Comparison of ENCODE assay signal across 17 cellular contexts in genomic region chr12:132027636-132028035, GRCh38.
DNase-seq lines count a peak whose midpoint lies in the region; ATAC-seq and TF ChIP-seq lines count a peak whose summit lies in the region.
"Had no signal": no experiment of that assay in that cellular context is flagged by ENCODE, and none has a peak within 500 bp of the region (broad histone marks: within the 10 kb centered on the region; RNA-seq: fewer than 3 reads in every experiment).

No MANE protein-coding gene starts in this region.

- H3K36me3 ChIP-seq in mesenchymal stem cell (ENCODE audit: control insufficient read depth in 1 of 2, insufficient read depth in 2 of 2, low read depth in 1 of 2, low read length in 2 of 2): peaks cover 68 to 94% of the 10 kb centered on the region in 2 experiments

- H3K18ac ChIP-seq in mesenchymal stem cell (ENCODE audit: low read depth in 1 of 2, low read length in 2 of 2): no peak overlapping the region

- no peak overlapping the region for H2AK5ac ChIP-seq in mesenchymal stem cell (ENCODE audit: low read length, severe bottlenecking)

- H3K4ac ChIP-seq in mesenchymal stem cell (ENCODE audit: low read depth in 1 of 2, low read length in 2 of 2): no peak overlapping the region

- H3K4me3 ChIP-seq in fibroblast of pulmonary artery (replicated peaks; ENCODE audit: low read depth, low read length) (no peak overlapping the region), mesenchymal stem cell (ENCODE audit: insufficient read depth in 1 of 2, low read depth in 1 of 2, low read length in 2 of 2) (no peak overlapping the region)
- H3K4me3 ChIP-seq: A549 had no signal

- no peak overlapping the region for H2AFZ ChIP-seq in mesenchymal stem cell (ENCODE audit: low read depth, low read length)

- no peak overlapping the region for H3K9ac ChIP-seq in mesenchymal stem cell (ENCODE audit: low read length)

- no peaks in the 10 kb centered on the region for H3K9me3 ChIP-seq in mesenchymal stem cell (ENCODE audit: control insufficient read depth, low read length)
- H3K9me3 ChIP-seq: A549 had no signal

- no peak overlapping the region for H2BK12ac ChIP-seq in mesenchymal stem cell (ENCODE audit: low read length in 2 of 2)

- H4K91ac ChIP-seq in mesenchymal stem cell (ENCODE audit: low read length): no peak overlapping the region

- H3K27ac ChIP-seq in mesenchymal stem cell (ENCODE audit: low read length, poor library complexity, severe bottlenecking): no peak overlapping the region
- H3K27ac ChIP-seq: 22Rv1, A549, C4-2B had no signal

- no peak overlapping the region for H2BK15ac ChIP-seq in mesenchymal stem cell (ENCODE audit: low read depth, poor library complexity, severe bottlenecking)

- H3K27ac Mint-ChIP-seq in activated CD4-positive, alpha-beta T cell treated with anti-CD3 and anti-CD28 coated beads, Interleukin-2, amount 10 ng/mL, durations not matched to agents 7 days and 5 days: peak overlapping the region; percentile 31
- H3K27ac Mint-ChIP-seq in WTC11: 0 out of 2 replicates have a peak overlapping the region, but pooled peaks have one; percentile 29
- H3K27ac Mint-ChIP-seq: CD4-positive, alpha-beta T cell had no signal

- no peaks in the 10 kb centered on the region for H3K9me3 Mint-ChIP-seq in activated CD4-positive, alpha-beta T cell treated with anti-CD3 and anti-CD28 coated beads, Interleukin-2, amount 10 ng/mL, durations not matched to agents 7 days and 5 days
- H3K9me3 Mint-ChIP-seq in WTC11: no peaks in the 10 kb centered on the region
- H3K9me3 Mint-ChIP-seq: CD4-positive, alpha-beta T cell; H9 had no signal

- H3K4me1 ChIP-seq in mesenchymal stem cell (ENCODE audit: control insufficient read depth, insufficient read depth, low read depth, low read length): peaks cover 11% of the 10 kb centered on the region

- no peak for DNase-seq in activated CD4-positive, alpha-beta T cell treated with anti-CD3 and anti-CD28 coated beads, Interleukin-2, amount 10 ng/mL, durations not matched to agents 7 days and 5 days
- DNase-seq in activated CD4-positive, alpha-beta T cell treated with anti-CD3 and anti-CD28 coated beads, Interleukin-2, amount 50 U/mL, for 48 hours: no peak
- DNase-seq in WTC11 (ENCODE audit: low spot score) (no peak), fibroblast of pulmonary artery (ENCODE audit: low read depth) (peak; percentile 65), mesenchymal stem cell (no peak)
- DNase-seq: AML-193; CD4-positive, alpha-beta T cell; DMS153; DMS79; GDM1; H9; IMR-90 had no signal

- no peak overlapping the region for H3K23ac ChIP-seq in mesenchymal stem cell (ENCODE audit: low read length in 2 of 2)

- no peak overlapping the region for H4K8ac ChIP-seq in mesenchymal stem cell (ENCODE audit: low read length)

- H3K4me2 ChIP-seq in mesenchymal stem cell (ENCODE audit: low read length, poor library complexity, severe bottlenecking): no peak overlapping the region
- H3K4me2 ChIP-seq: A549 had no signal

- WGBS in mesenchymal stem cell: over 99% methylated on average over 5 of the region's 6 CpGs

- POLR2A ChIA-PET in activated CD4-positive, alpha-beta T cell treated with anti-CD3 and anti-CD28 coated beads, Interleukin-2, amount 10 ng/mL, durations not matched to agents 7 days and 5 days (lab: Charles Lee): no interaction called here
- POLR2A ChIA-PET in WTC11 (lab: Charles Lee): no interaction called here

- H2BK120ac ChIP-seq in mesenchymal stem cell (ENCODE audit: low read depth, low read length): no peak overlapping the region

- no peaks in the 10 kb centered on the region for H3K27me3 ChIP-seq in mesenchymal stem cell (ENCODE audit: control insufficient read depth in 1 of 2, insufficient read depth in 1 of 2, low read length in 2 of 2)

- H3K36me3 Mint-ChIP-seq in activated CD4-positive, alpha-beta T cell treated with anti-CD3 and anti-CD28 coated beads, Interleukin-2, amount 10 ng/mL, durations not matched to agents 7 days and 5 days (ENCODE audit: low read depth): peaks cover 48% of the 10 kb centered on the region
- peaks cover 76% of the 10 kb centered on the region for H3K36me3 Mint-ChIP-seq in WTC11

- ATAC-seq in WTC11 (no peak), GM19324 (IDR thresholded peaks at IDR 0.05; ENCODE audit: low FRiP score, unreplicated experiment) (no peak), GM18907 (IDR thresholded peaks at IDR 0.05; ENCODE audit: unreplicated experiment) (no peak)
- ATAC-seq: A549 had no signal

- TF ChIP-seq CTCF in WTC11 (IDR thresholded peaks at IDR 0.05) (no peak), fibroblast of pulmonary artery (IDR thresholded peaks at IDR 0.05; ENCODE audit: low read length, missing control alignments) (no peak)

- CTCF ChIA-PET in activated CD4-positive, alpha-beta T cell treated with anti-CD3 and anti-CD28 coated beads, Interleukin-2, amount 10 ng/mL, durations not matched to agents 7 days and 5 days (lab: Charles Lee): no interaction called here
- CTCF ChIA-PET in WTC11 (lab: Charles Lee): no interaction called here

- H3K27me3 Mint-ChIP-seq in activated CD4-positive, alpha-beta T cell treated with anti-CD3 and anti-CD28 coated beads, Interleukin-2, amount 10 ng/mL, durations not matched to agents 7 days and 5 days: no peaks in the 10 kb centered on the region
- H3K27me3 Mint-ChIP-seq in WTC11 (ENCODE audit: low read depth): no peaks in the 10 kb centered on the region
- H3K27me3 Mint-ChIP-seq: CD4-positive, alpha-beta T cell had no signal

- peaks cover 42% of the 10 kb centered on the region for H3K79me1 ChIP-seq in mesenchymal stem cell (replicated peaks; ENCODE audit: low read length, poor library complexity, severe bottlenecking)

- no peaks in the 10 kb centered on the region for H3K4me1 Mint-ChIP-seq in activated CD4-positive, alpha-beta T cell treated with anti-CD3 and anti-CD28 coated beads, Interleukin-2, amount 10 ng/mL, durations not matched to agents 7 days and 5 days
- H3K4me1 Mint-ChIP-seq in WTC11: no peaks in the 10 kb centered on the region
- H3K4me1 Mint-ChIP-seq: H9 had no signal

- H3K4me3 Mint-ChIP-seq in activated CD4-positive, alpha-beta T cell treated with anti-CD3 and anti-CD28 coated beads, Interleukin-2, amount 10 ng/mL, durations not matched to agents 7 days and 5 days: no peak overlapping the region
- no peak overlapping the region for H3K4me3 Mint-ChIP-seq in WTC11
- H3K4me3 Mint-ChIP-seq: CD4-positive, alpha-beta T cell; H9 had no signal

- H2BK5ac ChIP-seq in mesenchymal stem cell (ENCODE audit: low read depth, low read length, poor library complexity, severe bottlenecking): no peak overlapping the region

- H3K14ac ChIP-seq in mesenchymal stem cell (ENCODE audit: low read length in 2 of 2): no peak overlapping the region

TF ChIP-seq in WTC11, 78 proteins besides CTCF, POLR2A, EP300 and RAD21 (continues in another document):
- TF ChIP-seq PREB (CRISPR knock-in tag; IDR thresholded peaks at IDR 0.05; ENCODE audit: borderline replicate concordance): no peak
- no peak for TF ChIP-seq NR1H2 (CRISPR knock-in tag; IDR thresholded peaks at IDR 0.05)
- no peak for TF ChIP-seq AFF4 (CRISPR knock-in tag; IDR thresholded peaks at IDR 0.05; ENCODE audit: borderline replicate concordance)
